In genomic region chr1:20896824-20897223, GRCh38 we compare ENCODE assay signal across 12 cellular contexts.
A peak's percentile ranks its signal among the peaks of the same experiment; 100 is the strongest.
DNase-seq lines count a peak whose midpoint lies in the region; ATAC-seq and TF ChIP-seq lines count a peak whose summit lies in the region.
"Had no signal": no experiment of that assay in that cellular context is flagged by ENCODE, and none has a peak within 500 bp of the region (broad histone marks: within the 10 kb centered on the region; RNA-seq: fewer than 3 reads in every experiment).

No MANE protein-coding gene starts in this region.

- no peak overlapping the region for H3K4me3 ChIP-seq in mammary epithelial cell (replicated peaks in 1 of 3; ENCODE audit: insufficient read depth in 1 of 3, low read depth in 2 of 3, low read length in 3 of 3)
- H3K4me3 ChIP-seq in left lung = no peak overlapping the region
- no peak overlapping the region for H3K4me3 ChIP-seq in MG63
- H3K4me3 ChIP-seq: thoracic aorta had no signal

- CTCF ChIA-PET in mammary epithelial cell (lab: Charles Lee; ENCODE audit: low non-redundant PET) = no interaction called here

- no peaks in the 10 kb centered on the region for H3K27me3 ChIP-seq in mammary epithelial cell (ENCODE audit: insufficient read depth, low read length)
- no peaks in the 10 kb centered on the region for H3K27me3 ChIP-seq in left lung
- H3K27me3 ChIP-seq in MG63 = no peaks in the 10 kb centered on the region

- TF ChIP-seq CTCF in mammary epithelial cell (conservative IDR thresholded peaks at IDR 0.05 in 1 of 2, IDR thresholded peaks at IDR 0.05 in 1 of 2; ENCODE audit: extremely low read depth in 1 of 2, insufficient read depth in 1 of 2, low read depth in 1 of 2, low read length in 2 of 2) = no peak
- TF ChIP-seq CTCF in left lung (IDR thresholded peaks at IDR 0.05) = no peak

- no peak overlapping the region for H2AFZ ChIP-seq in mammary epithelial cell (ENCODE audit: low read depth, low read length)

- no peaks in the 10 kb centered on the region for H4K20me1 ChIP-seq in mammary epithelial cell (ENCODE audit: insufficient read depth, low read length)

- H3K79me2 ChIP-seq in mammary epithelial cell (ENCODE audit: insufficient read depth, low read length) = no peaks in the 10 kb centered on the region

- BruUV-seq in mammary epithelial cell (replicated peaks; lab: Mats Ljungman, UMichigan) = no TSS peak

- no peak overlapping the region for H3K9ac ChIP-seq in mammary epithelial cell (ENCODE audit: insufficient read depth, low read length)

- DNase-seq in Caki2 (ENCODE audit: low read depth) = peak; percentile 52
- DNase-seq in NCI-H146 (lab: John Stamatoyannopoulos, UW) = peak; percentile 57
- peak; percentile 58 for DNase-seq in mammary epithelial cell
- no peak for DNase-seq in left lung
- DNase-seq in MG63 = no peak
- DNase-seq: caudate nucleus; CD8-positive, alpha-beta T cell had no signal

- H3K27ac ChIP-seq in mammary epithelial cell (ENCODE audit: insufficient read depth, low read depth, low read length) (peak overlapping the region; percentile 26), left lung (no peak overlapping the region)
- H3K27ac ChIP-seq: thoracic aorta had no signal

- H3K4me1 ChIP-seq in mammary epithelial cell (ENCODE audit: insufficient read depth, low read length) = peaks cover 5% of the 10 kb centered on the region
- no peaks in the 10 kb centered on the region for H3K4me1 ChIP-seq in left lung

- WGBS in mammary epithelial cell (ENCODE audit: low coverage, missing lambda C conversion rate) = 44% methylated on average over 1 of the region's 1 CpG

- no peaks in the 10 kb centered on the region for H3K9me3 ChIP-seq in mammary epithelial cell (replicated peaks; ENCODE audit: insufficient read depth, low read length)
- H3K9me3 ChIP-seq in left lung = no peaks in the 10 kb centered on the region
- no peaks in the 10 kb centered on the region for H3K9me3 ChIP-seq in MG63
- H3K9me3 ChIP-seq: thoracic aorta had no signal

- intact Hi-C loops in mammary epithelial cell (cut with micrococcal nuclease) (no loop called here), left lung (cut with DNase I) (no loop called here)

- dilution Hi-C loops in mammary epithelial cell (cut with HindIII; ENCODE audit: low sequenced_read_pairs) = no loop called here

- in situ Hi-C loops in Caki2 (cut with HindIII; ENCODE audit: low pct_unique_long_range_greater_than_20kb, low sequenced_read_pairs) (no loop called here), mammary epithelial cell (cut with MboI; ENCODE audit: low sequenced_read_pairs in 2 of 2) (no loop called here)

- ATAC-seq in left lung (peak; percentile 93), GM19023 (IDR thresholded peaks at IDR 0.05; ENCODE audit: unreplicated experiment) (no peak), HG03342 (IDR thresholded peaks at IDR 0.05; ENCODE audit: unreplicated experiment) (no peak), GM18907 (IDR thresholded peaks at IDR 0.05; ENCODE audit: unreplicated experiment) (no peak)
- ATAC-seq: CD8-positive, alpha-beta T cell; WTC11 had no signal

- H3K36me3 ChIP-seq in mammary epithelial cell (ENCODE audit: insufficient read depth, low read length) (peaks cover 16% of the 10 kb centered on the region), left lung (peaks cover 0 to 42% of the 10 kb centered on the region in 2 donors), MG63 (peaks cover 2% of the 10 kb centered on the region)

- no peak overlapping the region for H3K4me2 ChIP-seq in mammary epithelial cell (ENCODE audit: insufficient read depth, low read depth, low read length)

Comparison
In these comparisons a context has a peak if more than half of its experiments do, and no peak if none do; other contexts are left out.
1. DNase-seq: peak in Caki2 (single experiment), NCI-H146 (single experiment) and mammary epithelial cell (single experiment); none in left lung (0 of 2) and MG63 (single experiment).